Comparison of ENCODE assay signal across 27 cellular contexts in genomic region chr2:20150110-20150706, GRCh38.
DNase-seq lines count a peak whose midpoint lies in the region; ATAC-seq, FAIRE-seq and TF ChIP-seq lines count a peak whose summit lies in the region.
"Had no signal": no experiment of that assay in that cellular context is flagged by ENCODE, and none has a peak within 500 bp of the region (broad histone marks: within the 10 kb centered on the region; RNA-seq: fewer than 3 reads in every experiment).

No MANE protein-coding gene starts in this region.

- peak overlapping the region; percentile 84 for H3K4me3 Mint-ChIP-seq in HFFc6
- no peak overlapping the region for H3K4me3 Mint-ChIP-seq in astrocyte (ENCODE audit: unreplicated experiment)
- H3K4me3 Mint-ChIP-seq: activated CD4-positive, alpha-beta T cell treated with anti-CD3 and anti-CD28 coated beads for 36 hours; activated naive CD8-positive, alpha-beta T cell; T-helper 2 cell treated with Interferon-gamma antibody and Interleukin-4, amounts not matched to agents 5 μg/mL and 100 μg/mL, for 36 hours had no signal

- H3K4me1 Mint-ChIP-seq in HFFc6 (ENCODE audit: low read depth) (peaks cover 55% of the 10 kb centered on the region), astrocyte (ENCODE audit: low read depth, unreplicated experiment) (peaks cover 33% of the 10 kb centered on the region)

- H2BK5ac ChIP-seq in trophoblast cell (ENCODE audit: low read depth, low read length, poor library complexity), result no peak overlapping the region

- no peak overlapping the region for H3K14ac ChIP-seq in trophoblast cell (ENCODE audit: low read length)

- no peaks in the 10 kb centered on the region for H3K27me3 ChIP-seq in astrocyte (ENCODE audit: insufficient read depth, low read length)
- no peaks in the 10 kb centered on the region for H3K27me3 ChIP-seq in left lung
- H3K27me3 ChIP-seq in stomach, result no peaks in the 10 kb centered on the region
- H3K27me3 ChIP-seq in trophoblast cell (ENCODE audit: insufficient read depth, low read length), result no peaks in the 10 kb centered on the region
- H3K27me3 ChIP-seq: BLaER1 treated with 17β-estradiol and CSF1 and Interleukin-3, amounts not matched to agents 10 nM and 100 nM; MG63; transverse colon had no signal

- no peak for TF ChIP-seq CTCF in HFFc6 (IDR thresholded peaks at IDR 0.05)
- TF ChIP-seq CTCF in astrocyte (IDR thresholded peaks at IDR 0.05; ENCODE audit: insufficient read depth, low read depth, low read length), result no peak
- TF ChIP-seq CTCF in left lung (IDR thresholded peaks at IDR 0.05), result no peak
- TF ChIP-seq CTCF in stomach (IDR thresholded peaks at IDR 0.05), result no peak

- H3K4me1 ChIP-seq in astrocyte (ENCODE audit: insufficient read depth, low read length) (peaks cover 24% of the 10 kb centered on the region), left lung (peaks cover 0 to 20% of the 10 kb centered on the region in 2 donors), stomach (peaks cover 8 to 15% (median 13%) of the 10 kb centered on the region in 4 donors), trophoblast cell (ENCODE audit: control insufficient read depth in 1 of 2, insufficient read depth in 2 of 2, low read length in 2 of 2) (peaks cover 4 to 12% of the 10 kb centered on the region in 2 experiments)

- no peak for FAIRE-seq in astrocyte (lab: Jason Lieb, UNC)
- FAIRE-seq: G401.6 had no signal

- H3K4me3 ChIP-seq in astrocyte (ENCODE audit: insufficient read depth, low read depth, low read length), result no peak overlapping the region
- no peak overlapping the region for H3K4me3 ChIP-seq in left lung
- no peak overlapping the region for H3K4me3 ChIP-seq in stomach
- H3K4me3 ChIP-seq in trophoblast cell (ENCODE audit: low read depth, low read length), result no peak overlapping the region
- H3K4me3 ChIP-seq: BLaER1 treated with 17β-estradiol and CSF1 and Interleukin-3, amounts not matched to agents 10 nM and 100 nM; MG63; transverse colon had no signal

- H2AFZ ChIP-seq in astrocyte (ENCODE audit: low read depth, low read length), result no peak overlapping the region
- H2AFZ ChIP-seq in trophoblast cell (ENCODE audit: insufficient read depth, low read length, poor library complexity), result no peak overlapping the region

- H3K9ac ChIP-seq in astrocyte (ENCODE audit: low read length) (no peak overlapping the region), trophoblast cell (ENCODE audit: low read length) (no peak overlapping the region)
- H3K9ac ChIP-seq: BLaER1 treated with 17β-estradiol and CSF1 and Interleukin-3, amounts not matched to agents 10 nM and 100 nM had no signal

- H3K9me3 ChIP-seq in astrocyte (ENCODE audit: insufficient read depth, low read depth, low read length) (no peaks in the 10 kb centered on the region), left lung (no peaks in the 10 kb centered on the region), stomach (no peaks in the 10 kb centered on the region), trophoblast cell (ENCODE audit: insufficient read depth, low read depth, low read length) (no peaks in the 10 kb centered on the region)
- H3K9me3 ChIP-seq: BLaER1 treated with 17β-estradiol and CSF1 and Interleukin-3, amounts not matched to agents 10 nM and 100 nM; Caco-2; MG63; transverse colon had no signal

- TF ChIP-seq POLR2A in stomach (IDR thresholded peaks at IDR 0.05), result no peak

- DNase-seq in HFFc6 (no peak), astrocyte (ENCODE audit: low read depth) (no peak), left lung (no peak), stomach (no peak), retina (no peak), trophoblast cell (no peak)
- DNase-seq: activated CD4-positive, alpha-beta T cell treated with anti-CD3 and anti-CD28 coated beads for 36 hours; activated effector memory CD4-positive, alpha-beta T cell treated with Interleukin-2 at 50 U/mL for 16 hours; activated T-cell treated with anti-CD3 and anti-CD28 coated beads, Interleukin-2, amount 50 U/mL, for 1 hour; Caco-2; DMS79; hypothalamus; KG1; left colon; MG63; NCI-H1417; NCI-H2029 treated with DMSO at 0.1 percent for 48 hours; NCI-H526; Right ventricle myocardium superior; stimulated activated CD4-positive, alpha-beta T cell treated with anti-CD3 and anti-CD28 coated beads, Interleukin-4, amount 100 ng/mL, for 24 hours; transverse colon had no signal

- H3K79me1 ChIP-seq in trophoblast cell (ENCODE audit: low read length), result no peaks in the 10 kb centered on the region

- no peaks in the 10 kb centered on the region for H3K36me3 ChIP-seq in astrocyte (ENCODE audit: insufficient read depth, low read length)
- H3K36me3 ChIP-seq in left lung, result no peaks in the 10 kb centered on the region
- no peaks in the 10 kb centered on the region for H3K36me3 ChIP-seq in stomach
- no peaks in the 10 kb centered on the region for H3K36me3 ChIP-seq in trophoblast cell (ENCODE audit: control insufficient read depth in 1 of 2, insufficient read depth in 2 of 2, low read length in 2 of 2)
- H3K36me3 ChIP-seq: BLaER1 treated with 17β-estradiol and CSF1 and Interleukin-3, amounts not matched to agents 10 nM and 100 nM; MG63; transverse colon had no signal

- TF ChIP-seq EP300 in stomach (IDR thresholded peaks at IDR 0.05), result no peak

- H4K8ac ChIP-seq in trophoblast cell (ENCODE audit: low read depth, low read length), result no peak overlapping the region

- intact Hi-C loops in left lung (cut with DNase I) (no loop called here), stomach (cut with DNase I; ENCODE audit: low total_unique reads) (no loop called here)

- H3K23ac ChIP-seq in trophoblast cell (ENCODE audit: low read length), result no peak overlapping the region

- no peaks in the 10 kb centered on the region for H3K79me2 ChIP-seq in astrocyte (ENCODE audit: insufficient read depth, low read length)
- no peaks in the 10 kb centered on the region for H3K79me2 ChIP-seq in trophoblast cell (ENCODE audit: control insufficient read depth, insufficient read depth, low read length, poor library complexity)

- no peak overlapping the region for H3K18ac ChIP-seq in trophoblast cell (ENCODE audit: low read length)

- H4K12ac ChIP-seq in trophoblast cell (ENCODE audit: low read depth, low read length), result no peak overlapping the region

- no peak overlapping the region for H2AK5ac ChIP-seq in trophoblast cell (ENCODE audit: low read length)

- H3K4me2 ChIP-seq in astrocyte (ENCODE audit: low read length), result peak overlapping the region; percentile 78
- no peak overlapping the region for H3K4me2 ChIP-seq in trophoblast cell (ENCODE audit: low read length)

- H4K91ac ChIP-seq in trophoblast cell (ENCODE audit: low read depth, low read length), result no peak overlapping the region

- ATAC-seq in left lung, result peak; percentile 55
- ATAC-seq in HG02981 (IDR thresholded peaks at IDR 0.05; ENCODE audit: unreplicated experiment), result no peak
- ATAC-seq: activated CD4-positive, alpha-beta T cell treated with anti-CD3 and anti-CD28 coated beads for 36 hours; left colon had no signal

- H2BK12ac ChIP-seq in trophoblast cell (ENCODE audit: low read length), result no peak overlapping the region

- H3K36me3 Mint-ChIP-seq in HFFc6 (ENCODE audit: low read depth), result no peaks in the 10 kb centered on the region
- H3K36me3 Mint-ChIP-seq in astrocyte (ENCODE audit: low read depth, unreplicated experiment), result no peaks in the 10 kb centered on the region
- H3K36me3 Mint-ChIP-seq: activated naive CD8-positive, alpha-beta T cell had no signal

- no peaks in the 10 kb centered on the region for H4K20me1 ChIP-seq in astrocyte (ENCODE audit: insufficient read depth, low read length)
- H4K20me1 ChIP-seq: BLaER1 treated with 17β-estradiol and CSF1 and Interleukin-3, amounts not matched to agents 10 nM and 100 nM had no signal

- no peak overlapping the region for H2BK120ac ChIP-seq in trophoblast cell (ENCODE audit: insufficient read depth, low read length, poor library complexity)

- H3K27ac Mint-ChIP-seq in HFFc6 (peak overlapping the region; percentile 93), astrocyte (ENCODE audit: unreplicated experiment) (peak overlapping the region; percentile 93)
- H3K27ac Mint-ChIP-seq: activated CD4-positive, alpha-beta T cell treated with anti-CD3 and anti-CD28 coated beads for 36 hours; activated naive CD8-positive, alpha-beta T cell; T-helper 2 cell treated with Interferon-gamma antibody and Interleukin-4, amounts not matched to agents 5 μg/mL and 100 μg/mL, for 36 hours had no signal

- H3K27me3 Mint-ChIP-seq in HFFc6 (ENCODE audit: insufficient read depth) (no peaks in the 10 kb centered on the region), astrocyte (ENCODE audit: low read depth, unreplicated experiment) (peaks cover 6% of the 10 kb centered on the region)

- WGBS in stomach, 5 donors, result 83 to 90% (median 88%) methylated on average over 5 of the region's 5 CpGs
- no CpG with 5 or more reads among the region's 5 CpGs for WGBS in trophoblast cell (ENCODE audit: extremely low coverage, insufficient coverage, insufficient read length)

- H3K9me3 Mint-ChIP-seq in HFFc6, result no peaks in the 10 kb centered on the region
- H3K9me3 Mint-ChIP-seq in astrocyte (ENCODE audit: unreplicated experiment), result peaks cover 2% of the 10 kb centered on the region
- H3K9me3 Mint-ChIP-seq: T-helper 2 cell treated with Interferon-gamma antibody and Interleukin-4, amounts not matched to agents 5 μg/mL and 100 μg/mL, for 36 hours had no signal

- H3K27ac ChIP-seq in astrocyte (ENCODE audit: low read depth, low read length) (peak overlapping the region; percentile 86), left lung (no peak overlapping the region), stomach (peak overlapping the region in 3 of 5 donors; percentile 28 to 53 (median 51)), trophoblast cell (ENCODE audit: low read depth, low read length) (no peak overlapping the region)
- H3K27ac ChIP-seq: BLaER1 treated with 17β-estradiol and CSF1 and Interleukin-3, amounts not matched to agents 10 nM and 100 nM; VCaP had no signal

- no peak overlapping the region for H3K4ac ChIP-seq in trophoblast cell (ENCODE audit: low read depth, low read length)

Comparison
In these comparisons a context has a peak if more than half of its experiments do, and no peak if none do; other contexts are left out.
1. H3K27ac ChIP-seq: peak in astrocyte (single experiment) and stomach (3 of 5); none in left lung (0 of 2) and trophoblast cell (single experiment).